ENCODE assay signal across 18 cellular contexts in genomic region chr6:107843400-107843799, GRCh38. TPM values are rescaled to one million over a fixed set of nuclear protein-coding genes. Genes with fewer than 3 reads are reported as not detected.
DNase-seq lines count a peak whose midpoint lies in the region; ATAC-seq lines count a peak whose summit lies in the region.
"Had no signal": no experiment of that assay in that cellular context is flagged by ENCODE, and none has a peak within 500 bp of the region (broad histone marks: within the 10 kb centered on the region; RNA-seq: fewer than 3 reads in every experiment).

No MANE protein-coding gene starts in this region.

- no peaks in the 10 kb centered on the region for H3K36me3 Mint-ChIP-seq in activated CD8-positive, alpha-beta T cell treated with anti-CD3 and anti-CD28 coated beads, Interleukin-2, amount 10 ng/mL, durations not matched to agents 7 days and 5 days (ENCODE audit: low read depth)
- no peaks in the 10 kb centered on the region for H3K36me3 Mint-ChIP-seq in memory B cell
- H3K36me3 Mint-ChIP-seq: natural killer cell had no signal

- DNase-seq in stimulated activated CD4-positive, alpha-beta T cell treated with anti-CD3 and anti-CD28 coated beads, Interleukin-4, amount 100 ng/mL, for 1 hour, result peak; percentile 15
- no peak for DNase-seq in stimulated activated CD4-positive, alpha-beta T cell treated with anti-CD3 and anti-CD28 coated beads, Interleukin-12 subunit alpha, Interleukin-12 subunit beta, amount 100 ng/mL, for 4 hours
- peak; percentile 20 for DNase-seq in activated CD8-positive, alpha-beta T cell treated with anti-CD3 and anti-CD28 coated beads, Interleukin-2, amount 10 ng/mL, durations not matched to agents 7 days and 5 days
- DNase-seq in memory B cell (ENCODE audit: low spot score in 2 of 2), result no peak
- DNase-seq in NK-92 (lab: John Stamatoyannopoulos, UW; ENCODE audit: unreplicated experiment), result no peak
- no peak for DNase-seq in NCI-H82 (lab: John Stamatoyannopoulos, UW)
- DNase-seq: AML-193, DMS79 treated with DMSO at 0.1 percent for 48 hours, GM23248, mesenchymal stem cell, natural killer cell, NCI-H526 treated with DMSO at 0.1 percent for 48 hours, posterior cingulate gyrus had no signal

- no peak for ATAC-seq in activated CD8-positive, alpha-beta T cell treated with anti-CD3 and anti-CD28 coated beads, Interleukin-2, amount 10 ng/mL, durations not matched to agents 7 days and 5 days
- ATAC-seq in memory B cell (ENCODE audit: low read depth) (no peak), GM21390 (IDR thresholded peaks at IDR 0.05; ENCODE audit: unreplicated experiment) (no peak)
- ATAC-seq: natural killer cell, Right ventricle myocardium inferior had no signal

- H3K9me3 Mint-ChIP-seq in activated CD8-positive, alpha-beta T cell treated with anti-CD3 and anti-CD28 coated beads, Interleukin-2, amount 10 ng/mL, durations not matched to agents 7 days and 5 days (ENCODE audit: insufficient read depth), result no peaks in the 10 kb centered on the region
- H3K9me3 Mint-ChIP-seq in memory B cell, result no peaks in the 10 kb centered on the region
- H3K9me3 Mint-ChIP-seq: central memory CD8-positive, alpha-beta T cell; natural killer cell had no signal

- peaks cover 22% of the 10 kb centered on the region for H3K4me1 Mint-ChIP-seq in activated CD8-positive, alpha-beta T cell treated with anti-CD3 and anti-CD28 coated beads, Interleukin-2, amount 10 ng/mL, durations not matched to agents 7 days and 5 days (ENCODE audit: low read depth)
- peaks cover 5% of the 10 kb centered on the region for H3K4me1 Mint-ChIP-seq in memory B cell

- H3K27me3 Mint-ChIP-seq in activated CD8-positive, alpha-beta T cell treated with anti-CD3 and anti-CD28 coated beads, Interleukin-2, amount 10 ng/mL, durations not matched to agents 7 days and 5 days (ENCODE audit: low read depth), result peaks cover 6% of the 10 kb centered on the region
- H3K27me3 Mint-ChIP-seq in memory B cell, result peaks cover 3% of the 10 kb centered on the region
- H3K27me3 Mint-ChIP-seq: central memory CD8-positive, alpha-beta T cell had no signal

- peak overlapping the region; percentile 48 for H3K27ac Mint-ChIP-seq in activated CD8-positive, alpha-beta T cell treated with anti-CD3 and anti-CD28 coated beads, Interleukin-2, amount 10 ng/mL, durations not matched to agents 7 days and 5 days
- H3K27ac Mint-ChIP-seq in memory B cell, result peak overlapping the region; percentile 36
- H3K27ac Mint-ChIP-seq: natural killer cell had no signal

- no peak overlapping the region for H3K4me3 Mint-ChIP-seq in activated CD8-positive, alpha-beta T cell treated with anti-CD3 and anti-CD28 coated beads, Interleukin-2, amount 10 ng/mL, durations not matched to agents 7 days and 5 days
- H3K4me3 Mint-ChIP-seq in memory B cell, result no peak overlapping the region
- H3K4me3 Mint-ChIP-seq: central memory CD8-positive, alpha-beta T cell; natural killer cell had no signal

- CTCF ChIA-PET in activated CD8-positive, alpha-beta T cell treated with anti-CD3 and anti-CD28 coated beads, Interleukin-2, amount 10 ng/mL, durations not matched to agents 7 days and 5 days (lab: Charles Lee), result interaction anchor here (0.8 to 2.9 kb wide), 5 partner anchors 10 to 168 kb away, joined by 3 to 18 read pairs (median 5); no protein-coding TSS in a partner anchor

- POLR2A ChIA-PET in activated CD8-positive, alpha-beta T cell treated with anti-CD3 and anti-CD28 coated beads, Interleukin-2, amount 10 ng/mL, durations not matched to agents 7 days and 5 days (lab: Charles Lee), result no interaction called here

RNA-seq across cellular contexts. Expression of gene SCML4, which starts 19.3 kb away (rescaled TPM):
- 10 to 100 TPM; 27.4 to 31.8 TPM for total RNA-seq in activated CD8-positive, alpha-beta T cell treated with anti-CD3 and anti-CD28 coated beads, Interleukin-2, amount 10 ng/mL, durations not matched to agents 7 days and 5 days
- total RNA-seq: ascending aorta, fibroblast of lung, GM23248 had no signal

Comparison
In these comparisons a context has a peak if more than half of its experiments do, and no peak if none do; other contexts are left out.
1. DNase-seq: peak in stimulated activated CD4-positive, alpha-beta T cell treated with anti-CD3 and anti-CD28 coated beads, Interleukin-4, amount 100 ng/mL, for 1 hour (single experiment) and activated CD8-positive, alpha-beta T cell treated with anti-CD3 and anti-CD28 coated beads, Interleukin-2, amount 10 ng/mL, durations not matched to agents 7 days and 5 days (single experiment); none in stimulated activated CD4-positive, alpha-beta T cell treated with anti-CD3 and anti-CD28 coated beads, Interleukin-12 subunit alpha, Interleukin-12 subunit beta, amount 100 ng/mL, for 4 hours (single experiment), memory B cell (0 of 2), NK-92 (single experiment) and NCI-H82 (single experiment).